11 cellular contexts compared by ENCODE assay signal in genomic region chr4:174537634-174538033, GRCh38. TPM values are rescaled to one million over a fixed set of nuclear protein-coding genes. Genes with fewer than 3 reads are reported as not detected.
DNase-seq lines count a peak whose midpoint lies in the region; ATAC-seq and FAIRE-seq lines count a peak whose summit lies in the region.
"Had no signal": no experiment of that assay in that cellular context is flagged by ENCODE, and none has a peak within 500 bp of the region (broad histone marks: within the 10 kb centered on the region; RNA-seq: fewer than 3 reads in every experiment).

No MANE protein-coding gene starts in this region.

- DNase-seq in amniotic stem cell (lab: John Stamatoyannopoulos, UW): no peak
- no peak for DNase-seq in activated gamma-delta T cell (lab: John Stamatoyannopoulos, UW)
- no peak for DNase-seq in G401 (ENCODE audit: low spot score)
- no peak for DNase-seq in HTR-8/SVneo (ENCODE audit: insufficient read length, low spot score)
- DNase-seq: IMR-90 had no signal

- ATAC-seq in GM18517 (IDR thresholded peaks at IDR 0.05; ENCODE audit: unreplicated experiment) (peak; percentile 43), GM21367 (IDR thresholded peaks at IDR 0.05; ENCODE audit: unreplicated experiment) (peak; percentile 10), HG02885 (IDR thresholded peaks at IDR 0.05; ENCODE audit: poor library complexity, unreplicated experiment) (peak; percentile 29), HG03469 (IDR thresholded peaks at IDR 0.05; ENCODE audit: unreplicated experiment) (peak; percentile 10)

- in situ Hi-C loops in G401 (cut with HindIII; ENCODE audit: low sequenced_read_pairs): no loop called here

- no peak for FAIRE-seq in HTR-8/SVneo (lab: Jason Lieb, UNC)

RNA-seq across cellular contexts. Expression of gene HPGD, which starts 15.3 kb away (rescaled TPM):
- not detected in 2 replicates for total RNA-seq in G401 (2014; rRNA removed; shearing (Covaris generic))
- total RNA-seq: Daoy, fibroblast of villous mesenchyme, IMR-90 had no signal
